Comparison of ENCODE assay signal across 8 cellular contexts in the genomic region with DNA sequence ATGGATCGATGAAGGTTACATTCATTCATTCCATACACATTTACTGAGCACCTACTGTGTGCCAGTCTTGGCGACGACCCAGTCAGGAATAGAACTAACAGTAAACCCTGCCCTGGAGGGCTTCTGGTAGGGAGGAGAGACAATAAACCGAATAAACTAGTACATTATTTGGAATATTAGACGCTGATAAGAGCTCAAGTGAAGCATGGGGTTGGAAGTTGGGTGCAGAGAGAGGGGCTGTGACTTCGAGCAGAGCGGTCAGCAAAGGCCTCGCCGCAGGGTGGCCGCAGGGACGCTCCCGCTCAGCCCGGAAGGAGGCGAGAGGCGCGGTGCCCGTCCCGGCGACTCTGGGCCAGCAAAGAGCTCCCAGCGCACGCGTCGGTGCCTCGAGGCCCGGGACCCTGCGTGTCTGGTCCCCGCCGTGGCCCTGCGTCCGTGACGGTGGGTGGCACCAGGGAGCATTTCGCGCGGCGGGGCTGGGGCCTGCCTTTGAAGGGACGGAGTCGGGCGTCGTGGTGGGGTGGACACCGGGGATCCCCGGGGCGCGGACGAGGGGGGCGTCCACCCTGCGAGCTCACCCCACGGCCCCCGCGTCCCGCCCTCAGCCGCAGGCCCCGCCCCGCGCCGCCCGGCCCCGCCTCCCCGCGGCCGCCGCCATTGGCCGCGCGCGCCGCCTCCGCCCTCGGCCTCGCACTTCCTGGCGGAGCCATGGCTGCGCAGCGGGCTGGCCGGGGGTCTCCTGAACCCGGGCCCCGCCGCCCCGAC. TPM values are rescaled to one million over a fixed set of nuclear protein-coding genes. Genes with fewer than 3 reads are reported as not detected.
A peak's percentile ranks its signal among the peaks of the same experiment; 100 is the strongest.
DNase-seq lines count a peak whose midpoint lies in the region; ATAC-seq and TF ChIP-seq lines count a peak whose summit lies in the region.

A gene (plus strand): TSS at position 682 of the 765 bp plus-strand sequence. CDS start 2,357 bp downstream, outside the sequence.

- H3K4me1 Mint-ChIP-seq in effector memory CD8-positive, alpha-beta T cell (ENCODE audit: low read depth in 2 of 2): peaks cover 24 to 28% of the 10 kb centered on the region in 2 donors

- H3K27me3 Mint-ChIP-seq in effector memory CD8-positive, alpha-beta T cell: no peaks in the 10 kb centered on the region

- TF ChIP-seq CTCF in GM12874 (IDR thresholded peaks at IDR 0.05; ENCODE audit: insufficient read depth, low read depth, low read length): 0 out of 2 replicates have a peak, but pooled peaks have one; percentile 18

- peak; percentile 79 for ATAC-seq in effector memory CD8-positive, alpha-beta T cell (replicated peaks)

- peak within 1 kb of the TSS; percentile 93 to 95 for H3K27ac Mint-ChIP-seq in effector memory CD8-positive, alpha-beta T cell

- DNase-seq in H4 (ENCODE audit: low spot score): no peak
- DNase-seq in MV-4-11 (lab: John Stamatoyannopoulos, UW): peak; percentile 9
- peak; percentile 89 for DNase-seq in activated CD8-positive, alpha-beta memory T cell treated with anti-CD3 and anti-CD28 coated beads for 24 hours
- DNase-seq in effector memory CD8-positive, alpha-beta T cell: peak; percentile 61 to 73 (median 70)
- DNase-seq in mesenteric fat pad (ENCODE audit: low spot score): peak; percentile 92
- DNase-seq in stimulated activated CD8-positive, alpha-beta memory T cell treated with anti-CD3 and anti-CD28 coated beads, Interleukin-15, amount 100 ng/mL, for 24 hours (ENCODE audit: low read depth): peak; percentile 53
- DNase-seq in NK-92 (lab: John Stamatoyannopoulos, UW; ENCODE audit: unreplicated experiment): no peak

- no peaks in the 10 kb centered on the region for H3K9me3 Mint-ChIP-seq in effector memory CD8-positive, alpha-beta T cell

- H3K36me3 Mint-ChIP-seq in effector memory CD8-positive, alpha-beta T cell (ENCODE audit: insufficient read depth): peaks cover 36% of the 10 kb centered on the region

- H3K4me3 Mint-ChIP-seq in effector memory CD8-positive, alpha-beta T cell: peak within 1 kb of the TSS; percentile 92

RNA-seq across cellular contexts. Expression of the gene that starts here (rescaled TPM):
- 19.2 and 23.5 TPM in 2 replicates for total RNA-seq in H4 (2014; rRNA removed; shearing (Covaris generic))
- 55.4 TPM for total RNA-seq in mesenteric fat pad

Comparison
In these comparisons a context has a peak if more than half of its experiments do, and no peak if none do; other contexts are left out.
1. DNase-seq: peak in MV-4-11 (single experiment), activated CD8-positive, alpha-beta memory T cell treated with anti-CD3 and anti-CD28 coated beads for 24 hours (single experiment), effector memory CD8-positive, alpha-beta T cell (3 of 3), mesenteric fat pad (single experiment) and stimulated activated CD8-positive, alpha-beta memory T cell treated with anti-CD3 and anti-CD28 coated beads, Interleukin-15, amount 100 ng/mL, for 24 hours (single experiment); none in H4 (single experiment) and NK-92 (single experiment).